In genomic region chr1:193013005-193013404, GRCh38 we compare ENCODE assay signal across 17 cellular contexts. TPM values are rescaled to one million over a fixed set of nuclear protein-coding genes. Genes with fewer than 3 reads are reported as not detected.
DNase-seq lines count a peak whose midpoint lies in the region; TF ChIP-seq lines count a peak whose summit lies in the region.
"Had no signal": no experiment of that assay in that cellular context is flagged by ENCODE, and none has a peak within 500 bp of the region (broad histone marks: within the 10 kb centered on the region; RNA-seq: fewer than 3 reads in every experiment).

No MANE protein-coding gene starts in this region.

- no peaks in the 10 kb centered on the region for H3K9me3 Mint-ChIP-seq in Calu3 (ENCODE audit: low read depth, unreplicated experiment)
- H3K9me3 Mint-ChIP-seq: T-helper 2 cell treated with Interferon-gamma antibody and Interleukin-4, amounts not matched to agents 5 μg/mL and 100 μg/mL, for 36 hours had no signal

- H3K4me3 Mint-ChIP-seq in Calu3 (ENCODE audit: low read depth, unreplicated experiment), result no peak overlapping the region
- H3K4me3 Mint-ChIP-seq: activated naive CD8-positive, alpha-beta T cell; T-helper 2 cell treated with Interferon-gamma antibody and Interleukin-4, amounts not matched to agents 5 μg/mL and 100 μg/mL, for 36 hours had no signal

- no TSS peak for BruUV-seq in Calu3 (replicated peaks; lab: Mats Ljungman, UMichigan)

- POLR2A ChIA-PET in AG04449 (lab: Yijun Ruan, JAX), result no interaction called here
- POLR2A ChIA-PET in GM10248 (lab: Yijun Ruan, JAX), result no interaction called here

- no peak overlapping the region for H3K27ac Mint-ChIP-seq in Calu3 (ENCODE audit: unreplicated experiment)
- H3K27ac Mint-ChIP-seq: activated naive CD8-positive, alpha-beta T cell; T-helper 2 cell treated with Interferon-gamma antibody and Interleukin-4, amounts not matched to agents 5 μg/mL and 100 μg/mL, for 36 hours had no signal

- TF ChIP-seq CTCF in AG04449 (IDR thresholded peaks at IDR 0.05; ENCODE audit: insufficient read depth, low read length, missing control alignments) (no peak), epithelial cell of esophagus (IDR thresholded peaks at IDR 0.05; ENCODE audit: insufficient read depth, low read depth, low read length, missing control alignments) (no peak), GM10248 (IDR thresholded peaks at IDR 0.05; ENCODE audit: control extremely low read depth, extremely low read depth, low read depth, missing control alignments) (no peak), Calu3 (IDR thresholded peaks at IDR 0.05; ENCODE audit: unreplicated experiment) (no peak)

- H3K4me1 Mint-ChIP-seq in Calu3 (ENCODE audit: low read depth, unreplicated experiment), result peaks cover 5% of the 10 kb centered on the region

- intact Hi-C loops in Calu3 (cut with micrococcal nuclease; ENCODE audit: unreplicated experiment), result no loop called here

- TF ChIP-seq POLR2A in erythroblast (IDR thresholded peaks at IDR 0.05; ENCODE audit: low read length), result no peak

- no peaks in the 10 kb centered on the region for H3K27me3 Mint-ChIP-seq in Calu3 (ENCODE audit: unreplicated experiment)
- H3K27me3 Mint-ChIP-seq: activated naive CD8-positive, alpha-beta T cell had no signal

- DNase-seq in AG04449 (ENCODE audit: low read depth, low spot score) (peak; percentile 77), HCEC 1CT (peak; percentile 30), epithelial cell of esophagus (ENCODE audit: low read depth) (peak; percentile 63), kidney tubule cell (ENCODE audit: low spot score) (peak; percentile 9), GM10248 (ENCODE audit: extremely low spot score) (no peak), erythroblast (lab: John Stamatoyannopoulos, UW) (no peak), Calu3 (no peak), germinal center (ENCODE audit: low spot score) (no peak)
- DNase-seq: activated CD4-positive, alpha-beta T cell treated with anti-CD3 and anti-CD28 coated beads, Interleukin-2, amount 50 U/mL, for 1 hour; activated T-cell treated with anti-CD3 and anti-CD28 coated beads, Interleukin-2, amount 50 U/mL, for 1 hour; BE2C; DMS79; NCI-H187 treated with DMSO at 0.1 percent for 48 hours; NCI-H69 had no signal

- CTCF ChIA-PET in AG04449 (lab: Yijun Ruan, JAX) (interaction anchor here (9.2 to 9.8 kb wide), 2 partner anchors 207 to 538 kb away, joined by 117 to 231 read pairs; partner anchors contain the start of gene RGS2), GM10248 (lab: Yijun Ruan, JAX) (interaction anchor here (0.9 to 1.2 kb wide), 5 partner anchors 11 to 206 kb away, joined by 3 to 4 read pairs (median 3); no protein-coding TSS in a partner anchor), Calu3 (lab: Charles Lee) (no interaction called here)

- H3K36me3 Mint-ChIP-seq in Calu3 (ENCODE audit: insufficient read depth, unreplicated experiment), result no peaks in the 10 kb centered on the region

- no peak overlapping the region for H3K4me3 ChIP-seq in AG04449 (ENCODE audit: low read depth, low read length)
- H3K4me3 ChIP-seq in epithelial cell of esophagus (ENCODE audit: low read length), result no peak overlapping the region
- H3K4me3 ChIP-seq: pancreas had no signal

RNA-seq across cellular contexts. Expression of gene UCHL5, which starts 46.2 kb away (rescaled TPM):
- total RNA-seq in Calu3 (2022), result 69.9 and 73.7 TPM in 2 replicates

RNA-seq across cellular contexts. Expression of gene RO60, which starts 46.4 kb away (rescaled TPM):
- 63.6 and 65.1 TPM in 2 replicates for total RNA-seq in Calu3 (2022)

Comparison
In these comparisons a context has a peak if more than half of its experiments do, and no peak if none do; other contexts are left out.
1. DNase-seq: peak in AG04449 (single experiment), HCEC 1CT (single experiment), epithelial cell of esophagus (single experiment) and kidney tubule cell (single experiment); none in GM10248 (single experiment), erythroblast (0 of 2), Calu3 (single experiment) and germinal center (single experiment).